21 cellular contexts compared by ENCODE assay signal in genomic region chr5:151585970-151586369, GRCh38. TPM values are rescaled to one million over a fixed set of nuclear protein-coding genes. Genes with fewer than 3 reads are reported as not detected.
DNase-seq lines count a peak whose midpoint lies in the region; TF ChIP-seq lines count a peak whose summit lies in the region.
"Had no signal": no experiment of that assay in that cellular context is flagged by ENCODE, and none has a peak within 500 bp of the region (broad histone marks: within the 10 kb centered on the region; RNA-seq: fewer than 3 reads in every experiment).

No MANE protein-coding gene starts in this region.

- H3K27me3 Mint-ChIP-seq in progenitor cell of endocrine pancreas, result peaks cover 22% of the 10 kb centered on the region
- H3K27me3 Mint-ChIP-seq: activated CD4-positive, alpha-beta T cell treated with anti-CD3 and anti-CD28 coated beads for 36 hours; IgD-negative memory B cell had no signal

- no peak overlapping the region for H4K8ac ChIP-seq in mesendoderm (ENCODE audit: low read depth, low read length)

- DNase-seq in G401 (ENCODE audit: low spot score), result peak; percentile 91
- DNase-seq in NCI-H446 treated with DMSO at 0.1 percent for 48 hours (lab: John Stamatoyannopoulos, UW), result peak; percentile 58
- DNase-seq in esophagus squamous epithelium (lab: John Stamatoyannopoulos, UW), result no peak
- peak; percentile 87 for DNase-seq in prostate gland (ENCODE audit: low spot score)
- DNase-seq in dermis blood vessel endothelial cell, result no peak
- no peak for DNase-seq in NCI-H1048 (lab: John Stamatoyannopoulos, UW)
- DNase-seq in mesendoderm, result no peak
- no peak for DNase-seq in progenitor cell of endocrine pancreas (ENCODE audit: low spot score, unreplicated experiment)
- DNase-seq: activated CD4-positive, alpha-beta T cell treated with anti-CD3 and anti-CD28 coated beads for 36 hours; activated T-cell treated with anti-CD3 and anti-CD28 coated beads for 4 hours; naive thymus-derived CD8-positive, alpha-beta T cell; NCI-H1436; NCI-H524; retina; stimulated activated CD4-positive, alpha-beta T cell treated with anti-CD3 and anti-CD28 coated beads, Interleukin-1b, Interleukin-23, amount 100 ng/mL, for 48 hours had no signal

- in situ Hi-C loops in G401 (cut with HindIII; ENCODE audit: low sequenced_read_pairs), result no loop called here

- H3K4me1 Mint-ChIP-seq in progenitor cell of endocrine pancreas (ENCODE audit: low read depth), result peaks cover under 1% of the 10 kb centered on the region
- H3K4me1 Mint-ChIP-seq: activated CD4-positive, alpha-beta T cell treated with anti-CD3 and anti-CD28 coated beads for 36 hours had no signal

- H3K27ac Mint-ChIP-seq in progenitor cell of endocrine pancreas, result no peak overlapping the region
- H3K27ac Mint-ChIP-seq: activated CD4-positive, alpha-beta T cell treated with anti-CD3 and anti-CD28 coated beads for 36 hours; activated naive CD4-positive, alpha-beta T cell treated with anti-CD3 and anti-CD28 coated beads, Interleukin-2, amount 50 U/mL, for 72 hours; CD14-positive monocyte; IgD-negative memory B cell; naive thymus-derived CD8-positive, alpha-beta T cell; T-helper 2 cell treated with Interferon-gamma antibody and Interleukin-4, amounts not matched to agents 5 μg/mL and 100 μg/mL, for 36 hours had no signal

- H3K4me3 ChIP-seq in esophagus squamous epithelium, result no peak overlapping the region
- no peak overlapping the region for H3K4me3 ChIP-seq in prostate gland
- no peak overlapping the region for H3K4me3 ChIP-seq in mesendoderm (ENCODE audit: low read length)
- H3K4me3 ChIP-seq: hepatocyte, thoracic aorta had no signal

- no peak overlapping the region for H3K9ac ChIP-seq in mesendoderm (ENCODE audit: low read length)

- no peak overlapping the region for H3K23ac ChIP-seq in mesendoderm (ENCODE audit: low read length)

- H2AK5ac ChIP-seq in mesendoderm (ENCODE audit: low read length), result no peak overlapping the region

- peaks cover 0 to 12% (median 0%) of the 10 kb centered on the region in 3 donors for H3K36me3 ChIP-seq in esophagus squamous epithelium
- H3K36me3 ChIP-seq in prostate gland, result no peaks in the 10 kb centered on the region
- H3K36me3 ChIP-seq in mesendoderm (ENCODE audit: control insufficient read depth, insufficient read depth, low read length), result no peaks in the 10 kb centered on the region
- H3K36me3 ChIP-seq: thoracic aorta had no signal

- H3K9me3 ChIP-seq in esophagus squamous epithelium (no peaks in the 10 kb centered on the region), prostate gland (no peaks in the 10 kb centered on the region)
- H3K9me3 ChIP-seq: thoracic aorta had no signal

- no peak overlapping the region for H3K18ac ChIP-seq in mesendoderm (ENCODE audit: low read length)

- H3K27ac ChIP-seq in esophagus squamous epithelium (peak overlapping the region; percentile 60 to 94 (median 85)), prostate gland (no peak overlapping the region), mesendoderm (ENCODE audit: low read depth, low read length) (no peak overlapping the region)
- H3K27ac ChIP-seq: hepatocyte, thoracic aorta had no signal

- H3K4ac ChIP-seq in mesendoderm (ENCODE audit: low read depth, low read length), result no peak overlapping the region

- intact Hi-C loops in esophagus squamous epithelium (cut with DNase I) (no loop called here), prostate gland (cut with DNase I) (no loop called here)

- no peak overlapping the region for H4K5ac ChIP-seq in mesendoderm (ENCODE audit: low read length)

- no peaks in the 10 kb centered on the region for H3K79me1 ChIP-seq in mesendoderm (ENCODE audit: low read length)

- H2BK15ac ChIP-seq in mesendoderm (replicated peaks; ENCODE audit: low read depth), result no peak overlapping the region

- 35 to 44% methylated on average over 8 to 9 of the region's 10 CpGs for WGBS in esophagus squamous epithelium, 2 donors
- WGBS in prostate gland, result 16% methylated on average over 10 of the region's 10 CpGs
- WGBS in mesendoderm (ENCODE audit: extremely low coverage, insufficient coverage, low lambda C conversion rate), result no CpG with 5 or more reads among the region's 10 CpGs

- H3K27me3 ChIP-seq in esophagus squamous epithelium (no peaks in the 10 kb centered on the region), prostate gland (replicated peaks; ENCODE audit: insufficient read depth) (no peaks in the 10 kb centered on the region), mesendoderm (ENCODE audit: insufficient read depth, low read length, poor library complexity) (no peaks in the 10 kb centered on the region)

- no peaks in the 10 kb centered on the region for H3K79me2 ChIP-seq in mesendoderm (ENCODE audit: control insufficient read depth, insufficient read depth, low read length)
- H3K79me2 ChIP-seq: hepatocyte had no signal

- H3K56ac ChIP-seq in mesendoderm (ENCODE audit: low read length), result no peak overlapping the region

- H3K4me1 ChIP-seq in esophagus squamous epithelium (peaks cover 17 to 90% (median 28%) of the 10 kb centered on the region in 3 donors), prostate gland (replicated peaks) (no peaks in the 10 kb centered on the region), mesendoderm (ENCODE audit: control insufficient read depth, low read depth, low read length) (no peaks in the 10 kb centered on the region)

- TF ChIP-seq CTCF in esophagus squamous epithelium (IDR thresholded peaks at IDR 0.05), result no peak
- no peak for TF ChIP-seq CTCF in prostate gland (IDR thresholded peaks at IDR 0.05)
- no peak for TF ChIP-seq CTCF in progenitor cell of endocrine pancreas (IDR thresholded peaks at IDR 0.05; ENCODE audit: unreplicated experiment)

- H2BK120ac ChIP-seq in mesendoderm (ENCODE audit: low read depth, low read length), result no peak overlapping the region

- no peak overlapping the region for H3K4me2 ChIP-seq in mesendoderm (ENCODE audit: low read length)
- H3K4me2 ChIP-seq: hepatocyte had no signal

- no peak overlapping the region for H3K4me3 Mint-ChIP-seq in progenitor cell of endocrine pancreas (ENCODE audit: low read depth)
- H3K4me3 Mint-ChIP-seq: activated CD4-positive, alpha-beta T cell treated with anti-CD3 and anti-CD28 coated beads for 36 hours; CD14-positive monocyte; IgD-negative memory B cell; naive thymus-derived CD8-positive, alpha-beta T cell; T-helper 2 cell treated with Interferon-gamma antibody and Interleukin-4, amounts not matched to agents 5 μg/mL and 100 μg/mL, for 36 hours had no signal

- TF ChIP-seq POLR2A in esophagus squamous epithelium (IDR thresholded peaks at IDR 0.05), result no peak
- TF ChIP-seq POLR2A in prostate gland (IDR thresholded peaks at IDR 0.05), result no peak

- no peaks in the 10 kb centered on the region for H3K9me3 Mint-ChIP-seq in progenitor cell of endocrine pancreas (ENCODE audit: low read depth)
- H3K9me3 Mint-ChIP-seq: activated naive CD4-positive, alpha-beta T cell treated with anti-CD3 and anti-CD28 coated beads, Interleukin-2, amount 50 U/mL, for 72 hours; CD14-positive monocyte; IgD-negative memory B cell; naive thymus-derived CD8-positive, alpha-beta T cell; T-helper 2 cell treated with Interferon-gamma antibody and Interleukin-4, amounts not matched to agents 5 μg/mL and 100 μg/mL, for 36 hours had no signal

- no peak overlapping the region for H2BK5ac ChIP-seq in mesendoderm (ENCODE audit: low read length)

- no peaks in the 10 kb centered on the region for H3K36me3 Mint-ChIP-seq in progenitor cell of endocrine pancreas (ENCODE audit: insufficient read depth)
- H3K36me3 Mint-ChIP-seq: activated naive CD4-positive, alpha-beta T cell treated with anti-CD3 and anti-CD28 coated beads, Interleukin-2, amount 50 U/mL, for 72 hours; CD14-positive monocyte; IgD-negative memory B cell; naive thymus-derived CD8-positive, alpha-beta T cell had no signal

RNA-seq across cellular contexts. Expression of gene FAT2, which starts 5.2 kb away (rescaled TPM):
- total RNA-seq in G401 (2014; rRNA removed; shearing (Covaris generic)), result not detected in 2 replicates
- total RNA-seq in esophagus squamous epithelium, result 100 to 1,000 TPM in 1 of 4 donors, 10 to 100 TPM in 3; 86.5 to 117 (median 99.0) TPM
- 10 to 100 TPM in 1 of 2 donors, 1 to 10 TPM in 1; 5.6 to 22.5 TPM for total RNA-seq in prostate gland
- total RNA-seq in dermis blood vessel endothelial cell, result under 0.01 TPM in 2 replicates
- 0.03 TPM for polyA plus RNA-seq in mesendoderm (2013, experiment 1 of 2)
- 0.03 TPM for polyA plus RNA-seq in mesendoderm (2013, experiment 2 of 2)
- total RNA-seq in progenitor cell of endocrine pancreas, result 0.05 and 0.07 TPM in 2 replicates
- total RNA-seq: activated CD4-positive, alpha-beta T cell treated with anti-CD3 and anti-CD28 coated beads for 36 hours; activated naive CD4-positive, alpha-beta T cell treated with anti-CD3 and anti-CD28 coated beads, Interleukin-2, amount 50 U/mL, for 72 hours; naive thymus-derived CD8-positive, alpha-beta T cell had no signal
- polyA plus RNA-seq: CD14-positive monocyte, IgD-negative memory B cell had no signal

Comparison
In these comparisons a context has a peak if more than half of its experiments do, and no peak if none do; other contexts are left out.
1. DNase-seq: peak in G401 (single experiment), NCI-H446 treated with DMSO at 0.1 percent for 48 hours (single experiment) and prostate gland (single experiment); none in esophagus squamous epithelium (single experiment), dermis blood vessel endothelial cell (single experiment), NCI-H1048 (single experiment), mesendoderm (single experiment) and progenitor cell of endocrine pancreas (single experiment).
2. H3K27ac ChIP-seq: peak in esophagus squamous epithelium (4 of 4); none in prostate gland (0 of 2) and mesendoderm (single experiment).